ENCODE assay signal across 24 cellular contexts in the genomic region with DNA sequence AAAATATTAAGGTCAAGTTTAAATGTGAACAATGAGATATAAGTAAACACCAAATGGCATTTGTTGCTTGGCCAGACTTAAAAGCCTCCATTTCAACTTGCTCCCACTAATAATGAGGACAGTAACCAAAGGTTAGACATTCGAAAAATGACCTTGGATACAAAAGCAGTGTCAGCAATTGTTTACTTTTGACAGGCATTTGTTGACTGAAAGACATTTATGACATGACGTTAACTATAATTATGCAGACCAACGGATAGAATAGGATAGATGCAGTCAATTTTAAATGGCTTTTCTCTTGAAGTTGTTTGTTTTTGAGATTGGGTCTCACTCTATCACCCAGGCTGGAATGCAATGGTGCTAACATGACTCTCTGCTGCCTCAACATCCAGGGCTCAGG. TPM values are rescaled to one million over a fixed set of nuclear protein-coding genes. Genes with fewer than 3 reads are reported as not detected.
"Had no signal": no experiment of that assay in that cellular context is flagged by ENCODE, and none has a peak within 500 bp of the region (broad histone marks: within the 10 kb centered on the region; RNA-seq: fewer than 3 reads in every experiment).

No MANE protein-coding gene starts in this region.

- H3K4me3 ChIP-seq: coronary artery, esophagus squamous epithelium, gastrocnemius medialis, left ventricle myocardium inferior, thoracic aorta, vagina had no signal

- H3K4me1 ChIP-seq: esophagus squamous epithelium, gastrocnemius medialis, left ventricle myocardium inferior, vagina had no signal

- H3K27me3 ChIP-seq: gastrocnemius medialis, vagina had no signal

- H3K27ac ChIP-seq: coronary artery, esophagus squamous epithelium, gastrocnemius medialis, left ventricle myocardium inferior, thoracic aorta, vagina, WERI-Rb-1 had no signal

- ATAC-seq: activated CD8-positive, alpha-beta memory T cell treated with anti-CD3 and anti-CD28 coated beads, Interleukin-2, amount 10 ng/mL, durations not matched to agents 7 days and 5 days; activated CD8-positive, alpha-beta T cell treated with anti-CD3 and anti-CD28 coated beads for 36 hours; gastrocnemius medialis; natural killer cell had no signal

- H3K9me3 ChIP-seq: esophagus squamous epithelium, gastrocnemius medialis, left ventricle myocardium inferior, thoracic aorta, vagina had no signal

- DNase-seq: activated CD4-positive, alpha-beta T cell treated with anti-CD3 and anti-CD28 coated beads, Interleukin-2, amount 10 ng/mL, durations not matched to agents 7 days and 5 days; activated CD4-positive, CD25-positive, alpha-beta regulatory T cell treated with anti-CD3 and anti-CD28 coated beads, Interleukin-2, amount 50 U/mL, for 72 hours; activated CD8-positive, alpha-beta memory T cell treated with anti-CD3 and anti-CD28 coated beads, Interleukin-2, amount 10 ng/mL, durations not matched to agents 7 days and 5 days; activated CD8-positive, alpha-beta T cell treated with anti-CD3 and anti-CD28 coated beads for 36 hours; activated effector memory CD4-positive, alpha-beta T cell treated with anti-CD3 and anti-CD28 coated beads, Interleukin-2, amount 50 U/mL, for 16 hours; activated naive CD4-positive, alpha-beta T cell treated with anti-CD3 and anti-CD28 coated beads, Interleukin-2, amount 10 ng/mL, durations not matched to agents 7 days and 5 days; activated T-cell treated with anti-CD3 and anti-CD28 coated beads for 4 hours; cerebellar nuclear complex; endodermal cell; esophagus squamous epithelium; gastrocnemius medialis; hippocampal formation; left ventricle myocardium inferior; natural killer cell; retina; stimulated activated CD4-positive, alpha-beta T cell treated with anti-CD3 and anti-CD28 coated beads, Interleukin-2, amount 100 ng/mL, for 48 hours; stimulated activated CD8-positive, alpha-beta memory T cell treated with anti-CD3 and anti-CD28 coated beads, Interleukin-4, amount 100 ng/mL, for 48 hours; stimulated activated naive CD4-positive, alpha-beta T cell; WERI-Rb-1 had no signal

- H3K36me3 ChIP-seq: esophagus squamous epithelium, gastrocnemius medialis, left ventricle myocardium inferior, thoracic aorta, vagina, WERI-Rb-1 had no signal

RNA-seq across cellular contexts. Expression of a gene that starts 6.3 kb away (rescaled TPM):
- total RNA-seq: activated CD4-positive, alpha-beta T cell treated with anti-CD3 and anti-CD28 coated beads, Interleukin-2, amount 10 ng/mL, durations not matched to agents 7 days and 5 days; activated CD8-positive, alpha-beta memory T cell treated with anti-CD3 and anti-CD28 coated beads, Interleukin-2, amount 10 ng/mL, durations not matched to agents 7 days and 5 days; activated CD8-positive, alpha-beta T cell treated with anti-CD3 and anti-CD28 coated beads for 36 hours; left ventricle myocardium inferior; lung microvascular endothelial cell; natural killer cell; progenitor cell of endocrine pancreas; thoracic aorta had no signal
